Comparison of ENCODE assay signal across 8 cellular contexts in genomic region chr5:165457854-165458481, GRCh38.
DNase-seq lines count a peak whose midpoint lies in the region; ATAC-seq, FAIRE-seq and TF ChIP-seq lines count a peak whose summit lies in the region.

No MANE protein-coding gene starts in this region.

- ATAC-seq in GM12878, result peak; percentile 66
- no peak for ATAC-seq in activated T-cell treated with anti-CD3 and anti-CD28 coated beads, Interleukin-2, amount 50 U/mL, for 72 hours (replicated peaks in 1 of 2)

- TF ChIP-seq POLR2A in GM12878 (IDR thresholded peaks at IDR 0.05; ENCODE audit: low read depth, low read length), result no peak

- no peak overlapping the region for H3K27ac Mint-ChIP-seq in nephron progenitor cell
- no peak overlapping the region for H3K27ac Mint-ChIP-seq in activated T-cell treated with anti-CD3 and anti-CD28 coated beads, Interleukin-2, amount 50 U/mL, for 72 hours

- H3K4me2 ChIP-seq in GM12878 (ENCODE audit: control insufficient read depth, insufficient read depth), result no peak overlapping the region

- WGBS in GM12878 (ENCODE audit: insufficient coverage, insufficient replicate concordance, low lambda C conversion rate, missing lambda C conversion rate), result 0% methylated on average over 5 of the region's 5 CpGs

- H3K9me3 ChIP-seq in MG63 (no peaks in the 10 kb centered on the region), GM12878 (replicated peaks; ENCODE audit: control insufficient read depth, insufficient read depth, low read length) (no peaks in the 10 kb centered on the region)

- no TSS peak for BruUV-seq in GM12878 (replicated peaks; lab: Mats Ljungman, UMichigan)

- no peaks in the 10 kb centered on the region for H3K4me1 ChIP-seq in GM12878 (ENCODE audit: control insufficient read depth, insufficient read depth, low read length)

- CTCF ChIA-PET in GM12878 (lab: Yijun Ruan, JAX), result interaction anchor here (0.6 to 1.4 kb wide), 7 partner anchors 11 to 1895 kb away, joined by 3 to 6 read pairs (median 4); no protein-coding TSS in a partner anchor

- peak; percentile 23; the same call in 1 of the 2 replicates for TF ChIP-seq RAD21 in GM12878 (IDR thresholded peaks at IDR 0.05; ENCODE audit: insufficient read depth, low read depth, low read length)

- FAIRE-seq in GM12878 (lab: Jason Lieb, UNC), result peak; percentile 70

- H3K27me3 ChIP-seq in MG63, result no peaks in the 10 kb centered on the region
- no peaks in the 10 kb centered on the region for H3K27me3 ChIP-seq in GM12878 (replicated peaks in 1 of 2; ENCODE audit: control insufficient read depth in 2 of 2, insufficient read depth in 2 of 2, low read length in 1 of 2)

- H2AFZ ChIP-seq in GM12878 (ENCODE audit: control insufficient read depth, low read depth, low read length), result no peak overlapping the region

- H3K9ac ChIP-seq in GM12878 (ENCODE audit: control insufficient read depth, insufficient read depth, low read length), result no peak overlapping the region

- H3K4me3 Mint-ChIP-seq in nephron progenitor cell, result no peak overlapping the region
- H3K4me3 Mint-ChIP-seq in activated T-cell treated with anti-CD3 and anti-CD28 coated beads, Interleukin-2, amount 50 U/mL, for 72 hours, result no peak overlapping the region

- no peaks in the 10 kb centered on the region for H3K4me1 Mint-ChIP-seq in nephron progenitor cell
- H3K4me1 Mint-ChIP-seq in activated T-cell treated with anti-CD3 and anti-CD28 coated beads, Interleukin-2, amount 50 U/mL, for 72 hours (ENCODE audit: low read depth), result no peaks in the 10 kb centered on the region

- no peaks in the 10 kb centered on the region for H3K79me2 ChIP-seq in GM12878 (ENCODE audit: control insufficient read depth, insufficient read depth, low read length)

- TF ChIP-seq CTCF in GM12865 (IDR thresholded peaks at IDR 0.05; ENCODE audit: insufficient read depth, low read depth, low read length, missing control alignments) (peak; percentile 47), GM12878 (IDR thresholded peaks at IDR 0.05 in 2 of 3, conservative IDR thresholded peaks at IDR 0.05 in 1 of 3; ENCODE audit: control insufficient read depth in 2 of 3, extremely low read depth in 1 of 3, insufficient read depth in 1 of 3, low read depth in 3 of 3, low read length in 3 of 3) (peak; percentile 39 to 49 (median 44); a peak in 5 of 6 replicates), nephron progenitor cell (IDR thresholded peaks at IDR 0.05) (peak; percentile 73)

- no peaks in the 10 kb centered on the region for H3K9me3 Mint-ChIP-seq in nephron progenitor cell
- H3K9me3 Mint-ChIP-seq in activated T-cell treated with anti-CD3 and anti-CD28 coated beads, Interleukin-2, amount 50 U/mL, for 72 hours, result no peaks in the 10 kb centered on the region

- SMC1A ChIA-PET in GM12878 (lab: Charles Lee; ENCODE audit: uncharacterized antibody, unreplicated experiment), result interaction anchor here (1.0 kb wide), 1 partner anchor 233 kb away, joined by 3 read pairs; no protein-coding TSS in a partner anchor

- no peaks in the 10 kb centered on the region for H3K36me3 Mint-ChIP-seq in nephron progenitor cell (ENCODE audit: low read depth)
- no peaks in the 10 kb centered on the region for H3K36me3 Mint-ChIP-seq in activated T-cell treated with anti-CD3 and anti-CD28 coated beads, Interleukin-2, amount 50 U/mL, for 72 hours (ENCODE audit: insufficient read depth in 2 of 2)

- POLR2A ChIA-PET in GM12878 (lab: Charles Lee), result no interaction called here

- in situ Hi-C loops in GM12878 (cut with MboI), result no loop called here

- RAD21 ChIA-PET in GM12878 (lab: Charles Lee; ENCODE audit: unreplicated experiment), result interaction anchor here (0.8 kb wide), 1 partner anchor 230 kb away, joined by 3 read pairs; no protein-coding TSS in a partner anchor

- peak; percentile 27 for DNase-seq in GM12865 (ENCODE audit: low read depth)
- peak; percentile 12 for DNase-seq in MG63
- no peak for DNase-seq in GM12878 (ENCODE audit: low read depth, low spot score)
- peak; percentile 10 for DNase-seq in nephron progenitor cell
- DNase-seq in middle frontal gyrus (ENCODE audit: extremely low spot score, low spot score), result no peak
- DNase-seq in activated T-cell treated with anti-CD3 and anti-CD28 coated beads, Interleukin-2, amount 50 U/mL, for 72 hours, result no peak
- no peak for DNase-seq in NCI-H2029 (lab: John Stamatoyannopoulos, UW)
- no peak for DNase-seq in mucosa of gallbladder (ENCODE audit: low spot score)

- intact Hi-C loops in GM12878 (cut with micrococcal nuclease; ENCODE audit: unreplicated experiment), result loop anchor here (5.0 to 10.0 kb wide), 2 partner anchors 1446 to 1893 kb away; no protein-coding TSS in a partner anchor

- H3K27ac ChIP-seq in GM12878 (ENCODE audit: control insufficient read depth, insufficient read depth), result no peak overlapping the region

- H3K27me3 Mint-ChIP-seq in nephron progenitor cell (ENCODE audit: low read depth, poor library complexity), result no peaks in the 10 kb centered on the region
- no peaks in the 10 kb centered on the region for H3K27me3 Mint-ChIP-seq in activated T-cell treated with anti-CD3 and anti-CD28 coated beads, Interleukin-2, amount 50 U/mL, for 72 hours (ENCODE audit: low read depth)

- H3K36me3 ChIP-seq in MG63 (no peaks in the 10 kb centered on the region), GM12878 (ENCODE audit: control insufficient read depth in 2 of 2, insufficient read depth in 2 of 2, low read length in 1 of 2) (no peaks in the 10 kb centered on the region)

- TF ChIP-seq EP300 in GM12878 (IDR thresholded peaks at IDR 0.05; ENCODE audit: borderline replicate concordance in 1 of 2, control insufficient read depth in 1 of 2, low read depth in 2 of 2, low read length in 2 of 2), result no peak

- H3K4me3 ChIP-seq in GM12865 (ENCODE audit: low read depth, low read length) (no peak overlapping the region), MG63 (no peak overlapping the region), GM12878 (no peak overlapping the region)

- no peaks in the 10 kb centered on the region for H4K20me1 ChIP-seq in GM12878 (ENCODE audit: control insufficient read depth, insufficient read depth)

TF ChIP-seq in GM12878, 131 proteins besides CTCF, POLR2A, EP300 and RAD21:
- TF ChIP-seq USF1 (IDR thresholded peaks at IDR 0.05; ENCODE audit: borderline replicate concordance, extremely low read length, insufficient read depth, low read depth, low read length), result no peak
- TF ChIP-seq SIN3A (IDR thresholded peaks at IDR 0.05; ENCODE audit: low read depth, low read length), result no peak
- TF ChIP-seq SPI1 (IDR thresholded peaks at IDR 0.05; ENCODE audit: borderline replicate concordance, insufficient read depth, low read depth, low read length), result no peak
- TF ChIP-seq ZBTB11 (CRISPR knock-in tag; IDR thresholded peaks at IDR 0.05), result no peak
- TF ChIP-seq MYB (IDR thresholded peaks at IDR 0.05; ENCODE audit: borderline replicate concordance, low read depth, low read length), result no peak
- TF ChIP-seq POLR2AphosphoS5 (IDR thresholded peaks at IDR 0.05; ENCODE audit: low read length), result no peak
- TF ChIP-seq HCFC1 (IDR thresholded peaks at IDR 0.05; ENCODE audit: low read length), result no peak
- no peak for TF ChIP-seq STAT3 (IDR thresholded peaks at IDR 0.05; ENCODE audit: low read depth, low read length)
- TF ChIP-seq EGR1 (IDR thresholded peaks at IDR 0.05; ENCODE audit: borderline replicate concordance in 1 of 2, low read depth in 2 of 2, low read length in 2 of 2), result no peak
- no peak for TF ChIP-seq HSF1 (IDR thresholded peaks at IDR 0.05; ENCODE audit: low read depth, low read length)
- no peak for TF ChIP-seq SIX5 (IDR thresholded peaks at IDR 0.05; ENCODE audit: low read depth, low read length, severe bottlenecking)
- no peak for TF ChIP-seq GATAD2B (conservative IDR thresholded peaks at IDR 0.05; ENCODE audit: low read depth)

Comparison
In these comparisons a context has a peak if more than half of its experiments do, and no peak if none do; other contexts are left out.
1. DNase-seq: peak in GM12865 (single experiment), MG63 (single experiment) and nephron progenitor cell (single experiment); none in GM12878 (single experiment), middle frontal gyrus (single experiment), activated T-cell treated with anti-CD3 and anti-CD28 coated beads, Interleukin-2, amount 50 U/mL, for 72 hours (0 of 2), NCI-H2029 (single experiment) and mucosa of gallbladder (single experiment).
2. Peak in every context shown above with its lines, with median percentiles within 50 percentile points of each other: CTCF ChIP-seq.